Comparison of ENCODE assay signal across 8 cellular contexts in the genomic region with DNA sequence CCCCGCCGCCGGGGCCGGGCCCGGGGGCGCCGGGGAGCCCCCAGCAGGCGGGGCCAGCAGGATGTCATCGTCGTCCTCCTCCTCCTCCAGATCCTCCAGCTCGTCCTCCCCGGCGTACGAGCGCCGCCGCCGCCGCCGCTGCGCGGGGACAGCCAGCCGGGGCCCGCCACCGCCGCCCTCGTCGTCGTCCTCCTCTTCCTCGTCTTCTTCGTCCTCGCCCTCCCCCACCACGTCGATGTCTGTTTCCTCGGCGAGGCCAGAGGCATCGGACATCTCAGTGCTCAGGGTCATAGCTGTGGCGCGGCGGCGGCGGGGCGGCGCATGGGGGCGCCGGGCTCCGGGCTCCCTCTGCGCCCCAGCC. TPM values are rescaled to one million over a fixed set of nuclear protein-coding genes. Genes with fewer than 3 reads are reported as not detected.
DNase-seq lines count a peak whose midpoint lies in the region; ATAC-seq and TF ChIP-seq lines count a peak whose summit lies in the region.

No MANE protein-coding gene starts in this region.

- ATAC-seq in omental fat pad (ENCODE audit: low FRiP score) (no peak), HG03520 (IDR thresholded peaks at IDR 0.05; ENCODE audit: unreplicated experiment) (no peak)

- peak overlapping the region; percentile 81 for H3K4me3 ChIP-seq in MG63
- peak overlapping the region; percentile 33 to 57 for H3K4me3 ChIP-seq in cardiac fibroblast (replicated peaks in 1 of 2; ENCODE audit: low read depth in 2 of 2, low read length in 2 of 2)

- H3K36me3 ChIP-seq in MG63, result no peaks in the 10 kb centered on the region

- in situ Hi-C loops in GM13976 (cut with MboI; ENCODE audit: low sequenced_read_pairs, unreplicated experiment), result loop anchor here (10.0 kb wide), 1 partner anchor 143 kb away; no protein-coding TSS in a partner anchor

- TF ChIP-seq CTCF in cardiac fibroblast (IDR thresholded peaks at IDR 0.05; ENCODE audit: low read depth, low read length) (no peak), neural crest cell (conservative IDR thresholded peaks at IDR 0.05) (no peak), GM13976 (IDR thresholded peaks at IDR 0.05; ENCODE audit: borderline replicate concordance, control extremely low read depth, extremely low read depth, insufficient read depth, missing control alignments) (no peak), omental fat pad (IDR thresholded peaks at IDR 0.05) (no peak)

- DNase-seq in activated gamma-delta T cell (lab: John Stamatoyannopoulos, UW) (peak; percentile 23), activated gamma-delta T cell treated with Interleukin-2 at 50 U/mL for 16 hours (no peak), MG63 (peak; percentile 38), cardiac fibroblast (ENCODE audit: low read depth in 2 of 2) (no peak), neural crest cell (ENCODE audit: low read depth, low spot score) (peak; percentile 19), GM13976 (ENCODE audit: low spot score) (no peak), omental fat pad (ENCODE audit: low spot score) (no peak)

- H3K27me3 Mint-ChIP-seq in neural crest cell (ENCODE audit: low read depth), result peaks cover 91% of the 10 kb centered on the region

- no peak overlapping the region for H3K27ac Mint-ChIP-seq in neural crest cell (ENCODE audit: unreplicated experiment)

- H3K4me1 Mint-ChIP-seq in neural crest cell, result peaks cover 21% of the 10 kb centered on the region

- peaks cover 12% of the 10 kb centered on the region for H3K27me3 ChIP-seq in MG63

- peaks cover 3% of the 10 kb centered on the region for H3K36me3 Mint-ChIP-seq in neural crest cell (ENCODE audit: low read depth)

- no peaks in the 10 kb centered on the region for H3K9me3 Mint-ChIP-seq in neural crest cell

- H3K9me3 ChIP-seq in MG63, result no peaks in the 10 kb centered on the region

- H3K4me3 Mint-ChIP-seq in neural crest cell, result peak overlapping the region; percentile 81

RNA-seq across cellular contexts. Expression of a gene that starts 0.5 kb away (rescaled TPM):
- 9.6 and 26.5 TPM in 2 replicates for total RNA-seq in MG63 (2014; rRNA removed; shearing (Covaris generic); ENCODE audit: low replicate concordance)
- total RNA-seq in neural crest cell (0.28 and 0.39 TPM in 2 replicates), omental fat pad (under 1 TPM in 1 of 4 donors, not detected in 3; 0.63 TPM)

RNA-seq across cellular contexts. Expression of a gene that starts 50.2 kb away (rescaled TPM):
- total RNA-seq in MG63 (2014; rRNA removed; shearing (Covaris generic); ENCODE audit: low replicate concordance), result 284 and 469 TPM in 2 replicates
- total RNA-seq in neural crest cell (589 and 641 TPM in 2 replicates), omental fat pad (100 to 1,000 TPM; 407 to 480 (median 449) TPM)

Comparison
In these comparisons a context has a peak if more than half of its experiments do, and no peak if none do; other contexts are left out.
1. DNase-seq: peak in activated gamma-delta T cell (single experiment), MG63 (single experiment) and neural crest cell (single experiment); none in activated gamma-delta T cell treated with Interleukin-2 at 50 U/mL for 16 hours (single experiment), cardiac fibroblast (0 of 2), GM13976 (single experiment) and omental fat pad (single experiment).